Comparison of ENCODE assay signal across 9 cellular contexts in the genomic region with DNA sequence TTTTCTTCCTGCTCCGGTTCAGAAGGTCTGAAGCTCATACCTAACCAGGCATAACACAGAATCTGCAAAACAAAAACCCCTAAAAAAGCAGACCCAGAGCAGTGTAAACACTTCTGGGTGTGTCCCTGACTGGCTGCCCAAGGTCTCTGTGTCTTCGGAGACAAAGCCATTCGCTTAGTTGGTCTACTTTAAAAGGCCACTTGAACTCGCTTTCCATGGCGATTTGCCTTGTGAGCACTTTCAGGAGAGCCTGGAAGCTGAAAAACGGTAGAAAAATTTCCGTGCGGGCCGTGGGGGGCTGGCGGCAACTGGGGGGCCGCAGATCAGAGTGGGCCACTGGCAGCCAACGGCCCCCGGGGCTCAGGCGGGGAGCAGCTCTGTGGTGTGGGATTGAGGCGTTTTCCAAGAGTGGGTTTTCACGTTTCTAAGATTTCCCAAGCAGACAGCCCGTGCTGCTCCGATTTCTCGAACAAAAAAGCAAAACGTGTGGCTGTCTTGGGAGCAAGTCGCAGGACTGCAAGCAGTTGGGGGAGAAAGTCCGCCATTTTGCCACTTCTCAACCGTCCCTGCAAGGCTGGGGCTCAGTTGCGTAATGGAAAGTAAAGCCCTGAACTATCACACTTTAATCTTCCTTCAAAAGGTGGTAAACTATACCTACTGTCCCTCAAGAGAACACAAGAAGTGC. TPM values are rescaled to one million over a fixed set of nuclear protein-coding genes. Genes with fewer than 3 reads are reported as not detected.
DNase-seq lines count a peak whose midpoint lies in the region; ATAC-seq and TF ChIP-seq lines count a peak whose summit lies in the region.
"Had no signal": no experiment of that assay in that cellular context is flagged by ENCODE, and none has a peak within 500 bp of the region (broad histone marks: within the 10 kb centered on the region; RNA-seq: fewer than 3 reads in every experiment).

No MANE protein-coding gene starts in this region.

- CTCF ChIA-PET in WTC11 (lab: Charles Lee), result interaction anchor here (0.9 to 4.8 kb wide), 16 partner anchors 10 to 82 kb away, joined by 3 to 47 read pairs (median 6); a partner anchor contains a TSS

- DNase-seq in G401 (ENCODE audit: low spot score) (peak; percentile 70), NCI-H1105 (lab: John Stamatoyannopoulos, UW) (peak; percentile 55), WTC11 (ENCODE audit: low spot score) (no peak)

- H3K27ac Mint-ChIP-seq in WTC11, result no peak overlapping the region

- TF ChIP-seq CTCF in WTC11 (IDR thresholded peaks at IDR 0.05), result no peak

- peaks cover 35% of the 10 kb centered on the region for H3K4me1 Mint-ChIP-seq in WTC11

- H3K9me3 ChIP-seq in duodenal mucosa (ENCODE audit: control insufficient read depth in 1 of 2, low read length in 2 of 2) (no peaks in the 10 kb centered on the region), mononuclear cell (ENCODE audit: low read depth, low read length) (no peaks in the 10 kb centered on the region), subcutaneous abdominal adipose tissue (ENCODE audit: control insufficient read depth in 5 of 5, low read length in 5 of 5) (no peaks in the 10 kb centered on the region)

- no peak overlapping the region for H3K4me3 Mint-ChIP-seq in WTC11
- H3K4me3 Mint-ChIP-seq: brain had no signal

- no peaks in the 10 kb centered on the region for H3K36me3 Mint-ChIP-seq in WTC11
- H3K36me3 Mint-ChIP-seq: brain had no signal

- H3K36me3 ChIP-seq in duodenal mucosa (ENCODE audit: control insufficient read depth in 1 of 2, insufficient read depth in 2 of 2, low read length in 2 of 2) (peaks cover 26 to 32% of the 10 kb centered on the region in 2 donors), subcutaneous abdominal adipose tissue (ENCODE audit: control insufficient read depth in 5 of 5, insufficient read depth in 5 of 5, low read length in 5 of 5) (peaks cover 17 to 31% (median 20%) of the 10 kb centered on the region in 5 donors)

- H3K27ac ChIP-seq in duodenal mucosa (ENCODE audit: low read depth, low read length) (peak overlapping the region; percentile 97), subcutaneous abdominal adipose tissue (ENCODE audit: low read depth, low read length) (peak overlapping the region; percentile 99)

- peaks cover 24 to 30% of the 10 kb centered on the region in 2 donors for H3K4me1 ChIP-seq in duodenal mucosa (ENCODE audit: control insufficient read depth in 1 of 2, insufficient read depth in 2 of 2, low read length in 2 of 2)
- peaks cover 44% of the 10 kb centered on the region for H3K4me1 ChIP-seq in mononuclear cell (ENCODE audit: insufficient read depth, low read length)
- peaks cover 11 to 53% (median 46%) of the 10 kb centered on the region in 5 donors for H3K4me1 ChIP-seq in subcutaneous abdominal adipose tissue (ENCODE audit: control insufficient read depth in 5 of 5, insufficient read depth in 5 of 5, low read length in 5 of 5)

- POLR2A ChIA-PET in WTC11 (lab: Charles Lee), result interaction anchor here (0.6 to 8.3 kb wide), 35 partner anchors 10 to 1282 kb away, joined by 3 to 502 read pairs (median 5); a partner anchor contains a TSS

- ATAC-seq in WTC11 (no peak), HG03095 (IDR thresholded peaks at IDR 0.05; ENCODE audit: unreplicated experiment) (no peak), HG03045 (IDR thresholded peaks at IDR 0.05; ENCODE audit: unreplicated experiment) (no peak)

- H3K27me3 ChIP-seq in duodenal mucosa (ENCODE audit: control insufficient read depth in 1 of 2, insufficient read depth in 2 of 2, low read length in 2 of 2), result no peaks in the 10 kb centered on the region
- no peaks in the 10 kb centered on the region for H3K27me3 ChIP-seq in mononuclear cell (ENCODE audit: insufficient read depth, low read length)
- no peaks in the 10 kb centered on the region for H3K27me3 ChIP-seq in subcutaneous abdominal adipose tissue (ENCODE audit: control insufficient read depth in 5 of 5, insufficient read depth in 4 of 5, low read length in 5 of 5)

- in situ Hi-C loops in G401 (cut with HindIII; ENCODE audit: low sequenced_read_pairs), result no loop called here

- H3K4me3 ChIP-seq in duodenal mucosa (ENCODE audit: low read depth in 1 of 2, low read length in 2 of 2), result peak overlapping the region; percentile 91 to 99
- H3K4me3 ChIP-seq in mononuclear cell (ENCODE audit: low read length), result peak overlapping the region; percentile 99
- peak overlapping the region; percentile 82 to 100 (median 100) for H3K4me3 ChIP-seq in subcutaneous abdominal adipose tissue (ENCODE audit: low read depth in 1 of 5, low read length in 5 of 5)

- H3K27me3 Mint-ChIP-seq in WTC11 (ENCODE audit: low read depth), result no peaks in the 10 kb centered on the region

- H3K9ac ChIP-seq in duodenal mucosa (ENCODE audit: low read depth in 1 of 2, low read length in 2 of 2) (peak overlapping the region; percentile 86 to 100), subcutaneous abdominal adipose tissue (ENCODE audit: low read length in 5 of 5) (peak overlapping the region; percentile 97 to 100 (median 100))

- H3K9me3 Mint-ChIP-seq in WTC11, result no peaks in the 10 kb centered on the region

TF ChIP-seq in WTC11, 78 proteins besides CTCF, POLR2A, EP300 and RAD21 (continues in another document):
- TF ChIP-seq, protein P1, sequence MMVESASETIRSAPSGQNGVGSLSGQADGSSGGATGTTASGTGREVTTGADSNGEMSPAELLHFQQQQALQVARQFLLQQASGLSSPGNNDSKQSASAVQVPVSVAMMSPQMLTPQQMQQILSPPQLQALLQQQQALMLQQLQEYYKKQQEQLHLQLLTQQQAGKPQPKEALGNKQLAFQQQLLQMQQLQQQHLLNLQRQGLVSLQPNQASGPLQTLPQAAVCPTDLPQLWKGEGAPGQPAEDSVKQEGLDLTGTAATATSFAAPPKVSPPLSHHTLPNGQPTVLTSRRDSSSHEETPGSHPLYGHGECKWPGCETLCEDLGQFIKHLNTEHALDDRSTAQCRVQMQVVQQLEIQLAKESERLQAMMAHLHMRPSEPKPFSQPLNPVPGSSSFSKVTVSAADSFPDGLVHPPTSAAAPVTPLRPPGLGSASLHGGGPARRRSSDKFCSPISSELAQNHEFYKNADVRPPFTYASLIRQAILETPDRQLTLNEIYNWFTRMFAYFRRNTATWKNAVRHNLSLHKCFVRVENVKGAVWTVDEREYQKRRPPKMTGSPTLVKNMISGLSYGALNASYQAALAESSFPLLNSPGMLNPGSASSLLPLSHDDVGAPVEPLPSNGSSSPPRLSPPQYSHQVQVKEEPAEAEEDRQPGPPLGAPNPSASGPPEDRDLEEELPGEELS (CRISPR knock-in tag; IDR thresholded peaks at IDR 0.05), result no peak
- TF ChIP-seq GTF2I (CRISPR knock-in tag; conservative IDR thresholded peaks at IDR 0.05) (no peak), GABPB1 (CRISPR knock-in tag; IDR thresholded peaks at IDR 0.05) (peak; percentile 68), TP53 (CRISPR knock-in tag; IDR thresholded peaks at IDR 0.05) (no peak)
- TF ChIP-seq, protein P2, sequence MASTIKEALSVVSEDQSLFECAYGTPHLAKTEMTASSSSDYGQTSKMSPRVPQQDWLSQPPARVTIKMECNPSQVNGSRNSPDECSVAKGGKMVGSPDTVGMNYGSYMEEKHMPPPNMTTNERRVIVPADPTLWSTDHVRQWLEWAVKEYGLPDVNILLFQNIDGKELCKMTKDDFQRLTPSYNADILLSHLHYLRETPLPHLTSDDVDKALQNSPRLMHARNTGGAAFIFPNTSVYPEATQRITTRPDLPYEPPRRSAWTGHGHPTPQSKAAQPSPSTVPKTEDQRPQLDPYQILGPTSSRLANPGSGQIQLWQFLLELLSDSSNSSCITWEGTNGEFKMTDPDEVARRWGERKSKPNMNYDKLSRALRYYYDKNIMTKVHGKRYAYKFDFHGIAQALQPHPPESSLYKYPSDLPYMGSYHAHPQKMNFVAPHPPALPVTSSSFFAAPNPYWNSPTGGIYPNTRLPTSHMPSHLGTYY (CRISPR knock-in tag; IDR thresholded peaks at IDR 0.05), result no peak
- TF ChIP-seq, protein P3, sequence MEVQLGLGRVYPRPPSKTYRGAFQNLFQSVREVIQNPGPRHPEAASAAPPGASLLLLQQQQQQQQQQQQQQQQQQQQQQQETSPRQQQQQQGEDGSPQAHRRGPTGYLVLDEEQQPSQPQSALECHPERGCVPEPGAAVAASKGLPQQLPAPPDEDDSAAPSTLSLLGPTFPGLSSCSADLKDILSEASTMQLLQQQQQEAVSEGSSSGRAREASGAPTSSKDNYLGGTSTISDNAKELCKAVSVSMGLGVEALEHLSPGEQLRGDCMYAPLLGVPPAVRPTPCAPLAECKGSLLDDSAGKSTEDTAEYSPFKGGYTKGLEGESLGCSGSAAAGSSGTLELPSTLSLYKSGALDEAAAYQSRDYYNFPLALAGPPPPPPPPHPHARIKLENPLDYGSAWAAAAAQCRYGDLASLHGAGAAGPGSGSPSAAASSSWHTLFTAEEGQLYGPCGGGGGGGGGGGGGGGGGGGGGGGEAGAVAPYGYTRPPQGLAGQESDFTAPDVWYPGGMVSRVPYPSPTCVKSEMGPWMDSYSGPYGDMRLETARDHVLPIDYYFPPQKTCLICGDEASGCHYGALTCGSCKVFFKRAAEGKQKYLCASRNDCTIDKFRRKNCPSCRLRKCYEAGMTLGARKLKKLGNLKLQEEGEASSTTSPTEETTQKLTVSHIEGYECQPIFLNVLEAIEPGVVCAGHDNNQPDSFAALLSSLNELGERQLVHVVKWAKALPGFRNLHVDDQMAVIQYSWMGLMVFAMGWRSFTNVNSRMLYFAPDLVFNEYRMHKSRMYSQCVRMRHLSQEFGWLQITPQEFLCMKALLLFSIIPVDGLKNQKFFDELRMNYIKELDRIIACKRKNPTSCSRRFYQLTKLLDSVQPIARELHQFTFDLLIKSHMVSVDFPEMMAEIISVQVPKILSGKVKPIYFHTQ (CRISPR knock-in tag; IDR thresholded peaks at IDR 0.05), result no peak
- TF ChIP-seq, protein P4, sequence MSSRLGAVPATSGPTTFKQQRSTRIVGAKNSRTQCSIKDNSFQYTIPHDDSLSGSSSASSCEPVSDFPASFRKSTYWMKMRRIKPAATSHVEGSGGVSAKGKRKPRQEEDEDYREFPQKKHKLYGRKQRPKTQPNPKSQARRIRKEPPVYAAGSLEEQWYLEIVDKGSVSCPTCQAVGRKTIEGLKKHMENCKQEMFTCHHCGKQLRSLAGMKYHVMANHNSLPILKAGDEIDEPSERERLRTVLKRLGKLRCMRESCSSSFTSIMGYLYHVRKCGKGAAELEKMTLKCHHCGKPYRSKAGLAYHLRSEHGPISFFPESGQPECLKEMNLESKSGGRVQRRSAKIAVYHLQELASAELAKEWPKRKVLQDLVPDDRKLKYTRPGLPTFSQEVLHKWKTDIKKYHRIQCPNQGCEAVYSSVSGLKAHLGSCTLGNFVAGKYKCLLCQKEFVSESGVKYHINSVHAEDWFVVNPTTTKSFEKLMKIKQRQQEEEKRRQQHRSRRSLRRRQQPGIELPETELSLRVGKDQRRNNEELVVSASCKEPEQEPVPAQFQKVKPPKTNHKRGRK (CRISPR knock-in tag; IDR thresholded peaks at IDR 0.05; ENCODE audit: borderline replicate concordance), result no peak

RNA-seq across cellular contexts. Expression of a gene that starts 0.7 kb away (rescaled TPM):
- total RNA-seq in G401 (2014; rRNA removed; shearing (Covaris generic)), result 166 and 288 TPM in 2 replicates
- total RNA-seq in WTC11 (2021) (1,830 to 2,350 TPM (median 2,261 TPM) in 3 replicates), mononuclear cell (22,943 TPM)

RNA-seq across cellular contexts. Expression of a gene that starts 26.7 kb away (rescaled TPM):
- 77.6 and 80.4 TPM in 2 replicates for total RNA-seq in G401 (2014; rRNA removed; shearing (Covaris generic))
- total RNA-seq in WTC11 (2021) (69.6 to 76.8 TPM (median 73.0 TPM) in 3 replicates), mononuclear cell (36.4 TPM)

RNA-seq across cellular contexts. Expression of a gene that starts 60.0 kb away (rescaled TPM):
- total RNA-seq in G401 (2014; rRNA removed; shearing (Covaris generic)), result 32.5 and 53.2 TPM in 2 replicates
- 15.9 to 23.6 TPM (median 20.7 TPM) in 3 replicates for total RNA-seq in WTC11 (2021)
- total RNA-seq in mononuclear cell, result 25.6 TPM
